Comparison of ENCODE assay signal across 8 cellular contexts in genomic region chr15:89971592-89971997, GRCh38. TPM values are rescaled to one million over a fixed set of nuclear protein-coding genes. Genes with fewer than 3 reads are reported as not detected.
DNase-seq lines count a peak whose midpoint lies in the region; ATAC-seq and TF ChIP-seq lines count a peak whose summit lies in the region.

No MANE protein-coding gene starts in this region.

- H3K79me2 ChIP-seq in osteoblast (ENCODE audit: insufficient read depth, low read length), result no peaks in the 10 kb centered on the region

- H3K27ac ChIP-seq in osteoblast (ENCODE audit: low read depth, low read length), result no peak overlapping the region

- DNase-seq in A172 (ENCODE audit: low spot score) (peak; percentile 18), NCI-H526 (lab: John Stamatoyannopoulos, UW) (peak; percentile 54 to 82), activated T-cell treated with anti-CD3 and anti-CD28 coated beads for 24 hours (ENCODE audit: low read depth) (peak; percentile 19), fibroblast of the aortic adventitia (ENCODE audit: low read depth) (peak; percentile 48), osteoblast (ENCODE audit: insufficient read length, low spot score, missing footprints) (peak; percentile 91), GDM1 (lab: John Stamatoyannopoulos, UW) (no peak)

- H3K4me1 ChIP-seq in osteoblast (ENCODE audit: insufficient read depth, low read length), result no peaks in the 10 kb centered on the region

- no peaks in the 10 kb centered on the region for H4K20me1 ChIP-seq in osteoblast (ENCODE audit: insufficient read depth, low read length)

- no peak overlapping the region for H2AFZ ChIP-seq in osteoblast (ENCODE audit: low read length)

- no peaks in the 10 kb centered on the region for H3K27me3 ChIP-seq in osteoblast (ENCODE audit: insufficient read depth, low read length)

- ATAC-seq in HG02763 (IDR thresholded peaks at IDR 0.05; ENCODE audit: unreplicated experiment), result peak; percentile 84

- no peak overlapping the region for H3K4me2 ChIP-seq in osteoblast (ENCODE audit: insufficient read depth, low read length)

- no peaks in the 10 kb centered on the region for H3K36me3 ChIP-seq in osteoblast (ENCODE audit: insufficient read depth, low read length)

- H3K9me3 ChIP-seq in osteoblast (ENCODE audit: low read depth, low read length), result no peaks in the 10 kb centered on the region

- H3K4me3 ChIP-seq in GM12875 (ENCODE audit: low read depth, low read length) (no peak overlapping the region), fibroblast of the aortic adventitia (ENCODE audit: low read depth, low read length) (no peak overlapping the region), osteoblast (ENCODE audit: insufficient read depth, low read length) (no peak overlapping the region)

- TF ChIP-seq CTCF in GM12875 (IDR thresholded peaks at IDR 0.05; ENCODE audit: borderline replicate concordance, insufficient read depth, low read depth, low read length) (peak; percentile 91), fibroblast of the aortic adventitia (IDR thresholded peaks at IDR 0.05; ENCODE audit: insufficient read depth, low read length) (peak; percentile 63), osteoblast (IDR thresholded peaks at IDR 0.05; ENCODE audit: extremely low read depth, low read depth, low read length) (peak; percentile 77)

RNA-seq across cellular contexts. Expression of gene ZNF710, which starts 29.5 kb away (rescaled TPM):
- 6.2 and 6.6 TPM in 2 replicates for total RNA-seq in A172 (2014; rRNA removed; shearing (Covaris generic))
- total RNA-seq in fibroblast of the aortic adventitia (ENCODE audit: low replicate concordance) (3.0 and 8.7 TPM in 2 replicates), osteoblast (10.3 and 10.9 TPM in 2 replicates)

RNA-seq across cellular contexts. Expression of gene ARPIN, which starts 58.8 kb away (rescaled TPM):
- 7.3 and 8.9 TPM in 2 replicates for total RNA-seq in A172 (2014; rRNA removed; shearing (Covaris generic))
- total RNA-seq in fibroblast of the aortic adventitia (ENCODE audit: low replicate concordance), result 17.6 and 23.0 TPM in 2 replicates
- 14.1 and 17.7 TPM in 2 replicates for total RNA-seq in osteoblast
